ENCODE assay signal across 1 cellular context in genomic region chr14:71803539-71804260, GRCh38.
TF ChIP-seq lines count a peak whose summit lies in the region.

No MANE protein-coding gene starts in this region.

TF ChIP-seq in endothelial cell of umbilical vein, 7 proteins besides CTCF, POLR2A, EP300 and RAD21 (continued from another document):
- TF ChIP-seq FOS (IDR thresholded peaks at IDR 0.05; ENCODE audit: borderline replicate concordance, insufficient read depth, low read length): peak; percentile 28
TF ChIP-seq in endothelial cell of umbilical vein: peak in this region for 2.
